20 cellular contexts compared by ENCODE assay signal in genomic region chr1:235876292-235876914, GRCh38. TPM values are rescaled to one million over a fixed set of nuclear protein-coding genes. Genes with fewer than 3 reads are reported as not detected.
DNase-seq lines count a peak whose midpoint lies in the region; ATAC-seq and TF ChIP-seq lines count a peak whose summit lies in the region.
"Had no signal": no experiment of that assay in that cellular context is flagged by ENCODE, and none has a peak within 500 bp of the region (broad histone marks: within the 10 kb centered on the region; RNA-seq: fewer than 3 reads in every experiment).

No MANE protein-coding gene starts in this region.

- peaks cover 76% of the 10 kb centered on the region for H3K4me1 Mint-ChIP-seq in activated CD4-positive, alpha-beta T cell treated with anti-CD3 and anti-CD28 coated beads, Interleukin-2, amount 10 ng/mL, durations not matched to agents 24 days and 14 days
- H3K4me1 Mint-ChIP-seq in activated naive CD8-positive, alpha-beta T cell treated with anti-CD3 and anti-CD28 coated beads for 36 hours = peaks cover 76% of the 10 kb centered on the region
- H3K4me1 Mint-ChIP-seq in osteocyte (ENCODE audit: unreplicated experiment) = no peaks in the 10 kb centered on the region
- H3K4me1 Mint-ChIP-seq: endodermal cell had no signal

- H3K27ac Mint-ChIP-seq in activated CD4-positive, alpha-beta T cell treated with anti-CD3 and anti-CD28 coated beads, Interleukin-2, amount 10 ng/mL, durations not matched to agents 24 days and 14 days = peak overlapping the region; percentile 92
- peak overlapping the region; percentile 81 for H3K27ac Mint-ChIP-seq in activated naive CD8-positive, alpha-beta T cell treated with anti-CD3 and anti-CD28 coated beads for 36 hours
- H3K27ac Mint-ChIP-seq in osteocyte (ENCODE audit: unreplicated experiment) = no peak overlapping the region
- H3K27ac Mint-ChIP-seq: endodermal cell had no signal

- no peak overlapping the region for H2AFZ ChIP-seq in MM.1S (ENCODE audit: low read length)

- no peak overlapping the region for H3K9ac ChIP-seq in MM.1S (ENCODE audit: low read length)
- H3K9ac ChIP-seq: BLaER1 had no signal

- peaks cover 3% of the 10 kb centered on the region; the same call in 1 of the 2 replicates for H3K4me1 ChIP-seq in MM.1S (ENCODE audit: low read length)
- H3K4me1 ChIP-seq: HAP-1, prostate gland had no signal

- H3K9me3 ChIP-seq in MM.1S (replicated peaks; ENCODE audit: insufficient read depth, low read length) = no peaks in the 10 kb centered on the region
- H3K9me3 ChIP-seq: BLaER1, HAP-1, heart right ventricle, prostate gland, upper lobe of right lung had no signal

- H3F3A ChIP-seq in MM.1S (ENCODE audit: insufficient read depth, low read length) = no peaks in the 10 kb centered on the region

- H4K20me1 ChIP-seq in MM.1S (ENCODE audit: insufficient read depth, low read length) = no peaks in the 10 kb centered on the region
- H4K20me1 ChIP-seq: BLaER1 had no signal

- TF ChIP-seq CTCF in osteocyte (IDR thresholded peaks at IDR 0.05) = no peak
- TF ChIP-seq CTCF in MM.1S (IDR thresholded peaks at IDR 0.05; ENCODE audit: low read length) = no peak

- ATAC-seq in HG03439 (IDR thresholded peaks at IDR 0.05; ENCODE audit: unreplicated experiment) = peak; percentile 61
- ATAC-seq: heart right ventricle, upper lobe of right lung had no signal

- H3K4me3 Mint-ChIP-seq in activated CD4-positive, alpha-beta T cell treated with anti-CD3 and anti-CD28 coated beads, Interleukin-2, amount 10 ng/mL, durations not matched to agents 24 days and 14 days = peak overlapping the region; percentile 59
- peak overlapping the region; percentile 26 for H3K4me3 Mint-ChIP-seq in activated naive CD8-positive, alpha-beta T cell treated with anti-CD3 and anti-CD28 coated beads for 36 hours
- H3K4me3 Mint-ChIP-seq in osteocyte (ENCODE audit: unreplicated experiment) = no peak overlapping the region
- H3K4me3 Mint-ChIP-seq: endodermal cell had no signal

- H3K9me3 Mint-ChIP-seq in activated CD4-positive, alpha-beta T cell treated with anti-CD3 and anti-CD28 coated beads, Interleukin-2, amount 10 ng/mL, durations not matched to agents 24 days and 14 days = no peaks in the 10 kb centered on the region
- no peaks in the 10 kb centered on the region for H3K9me3 Mint-ChIP-seq in activated naive CD8-positive, alpha-beta T cell treated with anti-CD3 and anti-CD28 coated beads for 36 hours
- H3K9me3 Mint-ChIP-seq in osteocyte (ENCODE audit: unreplicated experiment) = no peaks in the 10 kb centered on the region
- H3K9me3 Mint-ChIP-seq: endodermal cell had no signal

- no peaks in the 10 kb centered on the region for H3K9me2 ChIP-seq in MM.1S (replicated peaks; ENCODE audit: insufficient read depth, low read length)

- intact Hi-C loops in activated CD4-positive, alpha-beta T cell treated with anti-CD3 and anti-CD28 coated beads, Interleukin-2, amount 10 ng/mL, durations not matched to agents 24 days and 14 days (cut with micrococcal nuclease) = loop anchor here (1.0 to 10.0 kb wide), 3 partner anchors 9 to 518 kb away; partner anchors contain the start of genes EDARADD and ERO1B

- H3K27me3 Mint-ChIP-seq in activated CD4-positive, alpha-beta T cell treated with anti-CD3 and anti-CD28 coated beads, Interleukin-2, amount 10 ng/mL, durations not matched to agents 24 days and 14 days = no peaks in the 10 kb centered on the region
- no peaks in the 10 kb centered on the region for H3K27me3 Mint-ChIP-seq in activated naive CD8-positive, alpha-beta T cell treated with anti-CD3 and anti-CD28 coated beads for 36 hours
- H3K27me3 Mint-ChIP-seq in osteocyte (ENCODE audit: unreplicated experiment) = no peaks in the 10 kb centered on the region

- DNase-seq in activated CD4-positive, alpha-beta T cell treated with anti-CD3 and anti-CD28 coated beads, Interleukin-2, amount 10 ng/mL, durations not matched to agents 24 days and 14 days = peak; percentile 68
- no peak for DNase-seq in activated CD4-positive, alpha-beta T cell treated with anti-CD3 and anti-CD28 coated beads, Interleukin-2, amount 50 U/mL, for 1 hour
- no peak for DNase-seq in activated naive CD8-positive, alpha-beta T cell treated with anti-CD3 and anti-CD28 coated beads for 36 hours
- DNase-seq in osteocyte (ENCODE audit: extremely low spot score, unreplicated experiment) = peak; percentile 44
- no peak for DNase-seq in substantia nigra (lab: John Stamatoyannopoulos, UW)
- no peak for DNase-seq in H4 (ENCODE audit: low spot score)
- DNase-seq in MM.1S = no peak
- DNase-seq: amygdala, DMS79, endodermal cell, heart right ventricle, NCI-H1436, SW 1271, upper lobe of right lung had no signal

- H3K36me3 ChIP-seq in MM.1S (replicated peaks; ENCODE audit: insufficient read depth, low read length) = no peaks in the 10 kb centered on the region
- H3K36me3 ChIP-seq: BLaER1, HAP-1, heart right ventricle, prostate gland, upper lobe of right lung had no signal

- no peak overlapping the region for H3K4me3 ChIP-seq in MM.1S (ENCODE audit: low read length)
- H3K4me3 ChIP-seq: BLaER1, HAP-1, heart right ventricle, prostate gland, smooth muscle cell, upper lobe of right lung had no signal

- no peaks in the 10 kb centered on the region for H3K79me2 ChIP-seq in MM.1S (ENCODE audit: low read length)

- no peaks in the 10 kb centered on the region for H3K27me3 ChIP-seq in MM.1S (replicated peaks; ENCODE audit: insufficient read depth, low read length)
- H3K27me3 ChIP-seq: BLaER1, heart right ventricle, upper lobe of right lung had no signal

- peaks cover 14% of the 10 kb centered on the region for H3K36me3 Mint-ChIP-seq in activated CD4-positive, alpha-beta T cell treated with anti-CD3 and anti-CD28 coated beads, Interleukin-2, amount 10 ng/mL, durations not matched to agents 24 days and 14 days (ENCODE audit: low read depth)
- H3K36me3 Mint-ChIP-seq in activated naive CD8-positive, alpha-beta T cell treated with anti-CD3 and anti-CD28 coated beads for 36 hours = peaks cover 13% of the 10 kb centered on the region
- H3K36me3 Mint-ChIP-seq in osteocyte (ENCODE audit: unreplicated experiment) = no peaks in the 10 kb centered on the region

- no peak overlapping the region for H3K27ac ChIP-seq in substantia nigra (ENCODE audit: low read depth, low read length, poor library complexity, severe bottlenecking)
- H3K27ac ChIP-seq in MM.1S (ENCODE audit: low read length) = no peak overlapping the region
- H3K27ac ChIP-seq: BLaER1, prostate gland, RWPE1, upper lobe of right lung had no signal

- H3K4me2 ChIP-seq in MM.1S (ENCODE audit: low read depth, low read length) = no peak overlapping the region
- H3K4me2 ChIP-seq: BLaER1, smooth muscle cell had no signal

RNA-seq across cellular contexts. Expression of gene LYST, which starts 9.7 kb away (rescaled TPM):
- total RNA-seq in activated CD4-positive, alpha-beta T cell treated with anti-CD3 and anti-CD28 coated beads, Interleukin-2, amount 10 ng/mL, durations not matched to agents 24 days and 14 days = 94.5 and 106 TPM in 2 replicates
- 10 to 100 TPM; 63.8 to 76.2 TPM for total RNA-seq in activated naive CD8-positive, alpha-beta T cell treated with anti-CD3 and anti-CD28 coated beads for 36 hours
- 21.7 and 23.0 TPM in 2 replicates for total RNA-seq in osteocyte
- total RNA-seq in H4 (2014; rRNA removed; shearing (Covaris generic)) = 3.8 and 8.4 TPM in 2 replicates

Comparison
In these comparisons a context has a peak if more than half of its experiments do, and no peak if none do; other contexts are left out.
1. DNase-seq: peak in activated CD4-positive, alpha-beta T cell treated with anti-CD3 and anti-CD28 coated beads, Interleukin-2, amount 10 ng/mL, durations not matched to agents 24 days and 14 days (single experiment) and osteocyte (single experiment); none in activated CD4-positive, alpha-beta T cell treated with anti-CD3 and anti-CD28 coated beads, Interleukin-2, amount 50 U/mL, for 1 hour (single experiment), activated naive CD8-positive, alpha-beta T cell treated with anti-CD3 and anti-CD28 coated beads for 36 hours (single experiment), substantia nigra (0 of 49), H4 (single experiment) and MM.1S (single experiment).